In the genomic region with DNA sequence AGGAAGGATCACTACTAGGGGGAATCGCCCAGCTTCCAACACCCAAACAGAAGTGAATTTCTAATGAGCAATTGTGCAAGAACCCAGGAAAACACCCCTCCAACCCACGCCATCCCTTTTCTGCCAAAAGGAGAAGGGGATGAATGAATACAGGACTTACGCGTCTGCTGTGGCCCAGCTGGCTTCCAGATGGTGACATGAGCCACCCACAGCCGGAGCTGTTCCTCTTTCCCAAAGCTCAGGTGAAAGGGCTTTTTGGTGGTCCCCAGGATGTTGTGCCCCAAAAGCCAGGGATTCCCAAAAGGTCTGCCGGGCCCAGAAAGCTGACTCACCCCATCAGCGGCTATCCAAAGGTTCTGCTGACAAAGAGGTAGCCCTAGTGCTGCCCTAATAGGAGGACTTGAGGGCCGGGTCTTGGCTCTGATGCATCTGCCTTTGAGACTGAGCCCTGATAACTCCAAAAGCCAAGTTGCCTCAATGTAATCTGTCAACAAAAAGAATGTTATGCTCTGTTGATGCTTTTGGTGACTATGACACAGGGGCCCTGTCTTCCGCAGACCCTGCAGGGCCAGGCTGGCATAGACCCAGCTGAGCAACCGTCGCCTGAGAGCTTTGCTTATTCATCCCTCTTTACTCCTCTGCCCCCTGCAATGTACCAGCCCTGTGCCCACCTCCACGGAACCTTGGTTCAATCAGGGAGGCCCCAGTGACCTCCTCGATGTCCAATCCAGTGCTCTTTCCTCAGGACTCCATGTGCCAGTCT, we compare ENCODE assay signal across 8 cellular contexts. TPM values are rescaled to one million over a fixed set of nuclear protein-coding genes. Genes with fewer than 3 reads are reported as not detected.
A peak's percentile ranks its signal among the peaks of the same experiment; 100 is the strongest.
DNase-seq lines count a peak whose midpoint lies in the region; ATAC-seq and TF ChIP-seq lines count a peak whose summit lies in the region.

No MANE protein-coding gene starts in this region.

- H3K36me3 Mint-ChIP-seq in glutamatergic neuron (ENCODE audit: unreplicated experiment): peaks cover 4% of the 10 kb centered on the region

- no peak overlapping the region for H3K27ac Mint-ChIP-seq in glutamatergic neuron (ENCODE audit: unreplicated experiment)

- DNase-seq in PC-3 (peak; percentile 50), foreskin keratinocyte (peak in 1 of 2 donors; percentile 54), glutamatergic neuron (no peak), NCI-H1092 (lab: John Stamatoyannopoulos, UW) (no peak), NCI-H526 treated with DMSO at 0.1 percent for 48 hours (lab: John Stamatoyannopoulos, UW) (no peak)

- H2AFZ ChIP-seq in PC-3 (ENCODE audit: low read length): no peak overlapping the region
- no peak overlapping the region for H2AFZ ChIP-seq in parathyroid adenoma

- no peak; the same call in 1 of the 2 replicates for ATAC-seq in PC-3
- ATAC-seq in foreskin keratinocyte: no peak
- no peak for ATAC-seq in GM18858 (IDR thresholded peaks at IDR 0.05; ENCODE audit: unreplicated experiment)

- H3K4me1 Mint-ChIP-seq in glutamatergic neuron (ENCODE audit: low read depth, unreplicated experiment): peaks cover 4% of the 10 kb centered on the region

- H3K79me2 ChIP-seq in PC-3 (ENCODE audit: low read length): no peaks in the 10 kb centered on the region
- no peaks in the 10 kb centered on the region for H3K79me2 ChIP-seq in parathyroid adenoma

- no peaks in the 10 kb centered on the region for H3K9me2 ChIP-seq in PC-3 (replicated peaks; ENCODE audit: low read length)

- no peaks in the 10 kb centered on the region for H4K20me1 ChIP-seq in BLaER1
- no peaks in the 10 kb centered on the region for H4K20me1 ChIP-seq in PC-3 (ENCODE audit: low read length)

- TF ChIP-seq CTCF in PC-3 (conservative IDR thresholded peaks at IDR 0.05; ENCODE audit: low read depth, low read length) (no peak), foreskin keratinocyte (conservative IDR thresholded peaks at IDR 0.05) (no peak), parathyroid adenoma (IDR thresholded peaks at IDR 0.05) (no peak), glutamatergic neuron (IDR thresholded peaks at IDR 0.05; ENCODE audit: partially characterized antibody, unreplicated experiment) (no peak)

- no peaks in the 10 kb centered on the region for H3K36me3 ChIP-seq in BLaER1
- no peaks in the 10 kb centered on the region for H3K36me3 ChIP-seq in PC-3 (ENCODE audit: low read depth, low read length)
- H3K36me3 ChIP-seq in parathyroid adenoma (ENCODE audit: control insufficient read depth, insufficient read depth, low read length): no peaks in the 10 kb centered on the region

- H3K27ac ChIP-seq in BLaER1 (peak overlapping the region; percentile 67), PC-3 (ENCODE audit: low read length) (peak overlapping the region; percentile 96), foreskin keratinocyte (peak overlapping the region; percentile 81), parathyroid adenoma (peak overlapping the region; percentile 72)

- CTCF ChIA-PET in PC-3 (lab: Charles Lee): no interaction called here

- H3K9ac ChIP-seq in BLaER1 (peak overlapping the region; percentile 56; the same call in 1 of the 2 replicates), PC-3 (ENCODE audit: low read length) (peak overlapping the region; percentile 39), parathyroid adenoma (no peak overlapping the region)

- H3K9me3 ChIP-seq in BLaER1 (no peaks in the 10 kb centered on the region), PC-3 (ENCODE audit: low read length) (no peaks in the 10 kb centered on the region), parathyroid adenoma (ENCODE audit: control insufficient read depth, low read length) (no peaks in the 10 kb centered on the region)

- POLR2A ChIA-PET in PC-3 (lab: Charles Lee; ENCODE audit: unreplicated experiment): no interaction called here

- H3K27me3 Mint-ChIP-seq in glutamatergic neuron (ENCODE audit: unreplicated experiment): peaks cover 15% of the 10 kb centered on the region

- H3K27me3 ChIP-seq in BLaER1: no peaks in the 10 kb centered on the region
- H3K27me3 ChIP-seq in PC-3 (ENCODE audit: low read length): no peaks in the 10 kb centered on the region
- no peaks in the 10 kb centered on the region for H3K27me3 ChIP-seq in foreskin keratinocyte
- H3K27me3 ChIP-seq in parathyroid adenoma (ENCODE audit: control insufficient read depth, insufficient read depth, low read length): no peaks in the 10 kb centered on the region

- H3K4me1 ChIP-seq in BLaER1 (peaks cover 91% of the 10 kb centered on the region), PC-3 (ENCODE audit: insufficient read depth, low read length) (peaks cover 66% of the 10 kb centered on the region), foreskin keratinocyte (peaks cover 55% of the 10 kb centered on the region), parathyroid adenoma (peaks cover 6% of the 10 kb centered on the region)

- H3K4me3 ChIP-seq in BLaER1 (no peak overlapping the region), PC-3 (ENCODE audit: low read length) (no peak overlapping the region), parathyroid adenoma (ENCODE audit: low read depth, low read length) (no peak overlapping the region)

- H3K4me2 ChIP-seq in BLaER1: peak overlapping the region; percentile 94
- H3K4me2 ChIP-seq in PC-3 (ENCODE audit: low read length): peak overlapping the region; percentile 68
- H3K4me2 ChIP-seq in parathyroid adenoma (ENCODE audit: low read length): no peak overlapping the region

- H3K9me3 Mint-ChIP-seq in glutamatergic neuron (ENCODE audit: unreplicated experiment): peaks cover 2% of the 10 kb centered on the region

- no peak overlapping the region for H3K4me3 Mint-ChIP-seq in glutamatergic neuron (ENCODE audit: unreplicated experiment)

- intact Hi-C loops in PC-3 (cut with micrococcal nuclease): no loop called here

- no peaks in the 10 kb centered on the region for H3F3A ChIP-seq in PC-3 (ENCODE audit: low read length, unreplicated experiment)

- BruUV-seq in PC-3 (replicated peaks; lab: Mats Ljungman, UMichigan): no TSS peak

RNA-seq across cellular contexts. Expression of a gene that starts 14.5 kb away (rescaled TPM):
- total RNA-seq in PC-3 (2014; rRNA removed) (36.5 and 40.3 TPM in 2 replicates), foreskin keratinocyte (124 and 235 TPM in 2 replicates), glutamatergic neuron (ENCODE audit: unreplicated experiment) (11.6 TPM)
- 97.5 and 176 TPM in 2 replicates for polyA plus RNA-seq in foreskin keratinocyte
